In the genomic region with DNA sequence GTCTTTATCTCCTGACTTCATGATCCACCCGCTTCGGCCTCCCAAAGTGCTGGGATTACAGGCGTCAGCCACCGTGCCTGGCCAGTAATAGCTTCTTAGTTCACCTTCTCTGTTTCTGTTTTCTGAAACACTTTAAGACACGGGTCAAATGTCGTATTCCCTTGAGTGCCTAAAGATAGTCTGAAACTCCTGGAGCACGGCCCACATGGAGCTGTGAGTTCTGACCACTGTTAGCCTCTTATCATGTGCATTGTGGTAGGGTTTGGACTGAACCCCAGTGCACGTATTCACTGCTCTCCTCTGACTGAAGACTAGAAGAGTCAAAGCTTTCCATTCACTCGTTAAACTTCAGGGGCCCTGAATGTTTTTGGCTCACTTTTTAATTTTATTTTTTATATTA, we compare ENCODE assay signal across 2 cellular contexts. TPM values are rescaled to one million over a fixed set of nuclear protein-coding genes. Genes with fewer than 3 reads are reported as not detected.
"Had no signal": no experiment of that assay in that cellular context is flagged by ENCODE, and none has a peak within 500 bp of the region (broad histone marks: within the 10 kb centered on the region; RNA-seq: fewer than 3 reads in every experiment).

No MANE protein-coding gene starts in this region.

RNA-seq across cellular contexts. Expression of a gene that starts 48.3 kb away (rescaled TPM):
- total RNA-seq: G401, GM12878 had no signal
- polyA plus RNA-seq: GM12878 had no signal
